ENCODE assay signal across 13 cellular contexts in the genomic region with DNA sequence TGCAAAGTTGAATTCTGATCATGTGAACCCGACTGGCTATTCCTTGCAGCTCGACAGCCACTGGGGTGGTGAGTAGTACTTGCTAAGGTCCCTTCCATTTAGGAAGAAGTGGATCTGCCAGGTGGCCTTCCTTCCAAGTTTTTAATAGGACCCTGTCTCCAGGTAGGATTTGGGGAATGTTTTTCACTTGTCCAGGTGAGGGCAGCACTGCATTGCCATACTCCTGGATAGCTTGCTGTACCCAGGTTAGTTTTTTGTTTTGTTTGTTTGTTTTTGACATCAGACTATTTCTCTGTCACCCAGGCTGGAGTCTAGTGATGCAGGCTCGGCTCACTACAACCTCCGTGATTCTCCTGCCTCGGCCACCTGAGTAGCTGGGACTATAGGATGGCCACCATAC. TPM values are rescaled to one million over a fixed set of nuclear protein-coding genes. Genes with fewer than 3 reads are reported as not detected.
DNase-seq lines count a peak whose midpoint lies in the region; ATAC-seq, FAIRE-seq and TF ChIP-seq lines count a peak whose summit lies in the region.
"Had no signal": no experiment of that assay in that cellular context is flagged by ENCODE, and none has a peak within 500 bp of the region (broad histone marks: within the 10 kb centered on the region; RNA-seq: fewer than 3 reads in every experiment).

No MANE protein-coding gene starts in this region.

- BruUV-seq in K562 (replicated peaks; lab: Mats Ljungman, UMichigan), result no TSS peak

- H3K4ac ChIP-seq in mesendoderm (ENCODE audit: low read depth, low read length) (no peak overlapping the region), neuronal stem cell (ENCODE audit: low read length) (no peak overlapping the region)

- in situ Hi-C loops in K562 (cut with MboI), result no loop called here

- intact Hi-C loops in K562 (cut with micrococcal nuclease), result no loop called here

- H3K27me3 ChIP-seq in K562 (ENCODE audit: control insufficient read depth in 2 of 2, insufficient read depth in 2 of 2, low read length in 2 of 2) (no peaks in the 10 kb centered on the region), mesendoderm (ENCODE audit: insufficient read depth, low read length, poor library complexity) (no peaks in the 10 kb centered on the region), neuronal stem cell (ENCODE audit: control insufficient read depth in 3 of 3, insufficient read depth in 3 of 3, low read depth in 1 of 3, low read length in 3 of 3) (peaks cover 0 to 6% (median 0%) of the 10 kb centered on the region in 3 experiments)

- H3K79me2 ChIP-seq in K562 (ENCODE audit: control insufficient read depth, insufficient read depth, low read length) (no peaks in the 10 kb centered on the region), mesendoderm (ENCODE audit: control insufficient read depth, insufficient read depth, low read length) (no peaks in the 10 kb centered on the region)

- POLR2A ChIA-PET in K562 (lab: Yijun Ruan, JAX), result no interaction called here
- POLR2A ChIA-PET in activated CD4-positive, alpha-beta T cell treated with anti-CD3 and anti-CD28 coated beads, Interleukin-2, amount 10 ng/mL, durations not matched to agents 7 days and 5 days (lab: Charles Lee), result no interaction called here

- DNase-seq in GM12865 (ENCODE audit: low read depth) (peak; percentile 0), LoVo (ENCODE audit: low spot score) (peak; percentile 1), K562 (ENCODE audit: extremely low read depth in 1 of 4, low spot score in 3 of 4) (peak in 1 of 4 experiments; percentile 14), mesendoderm (peak; percentile 3), neuronal stem cell (ENCODE audit: low spot score) (no peak)
- DNase-seq in activated CD4-positive, alpha-beta T cell treated with anti-CD3 and anti-CD28 coated beads, Interleukin-2, amount 10 ng/mL, durations not matched to agents 7 days and 5 days, result no peak
- DNase-seq: activated CD8-positive, alpha-beta memory T cell treated with anti-CD3 and anti-CD28 coated beads, Interleukin-2, amount 50 U/mL, for 4 hours; DMS79; NCI-H1694 treated with DMSO at 0.1 percent for 48 hours; stimulated activated naive CD4-positive, alpha-beta T cell treated with Interleukin-2 at 50 U/mL for 16 hours had no signal

- TF ChIP-seq POLR2A in K562 (conservative IDR thresholded peaks at IDR 0.05), result no peak

- no peak overlapping the region for H2BK15ac ChIP-seq in mesendoderm (replicated peaks; ENCODE audit: low read depth)
- no peak overlapping the region for H2BK15ac ChIP-seq in neuronal stem cell (ENCODE audit: low read length)

- CTCF ChIA-PET in K562 (lab: Yijun Ruan, JAX; ENCODE audit: low intra/inter-chr PET ratio), result no interaction called here
- CTCF ChIA-PET in activated CD4-positive, alpha-beta T cell treated with anti-CD3 and anti-CD28 coated beads, Interleukin-2, amount 10 ng/mL, durations not matched to agents 7 days and 5 days (lab: Charles Lee), result no interaction called here

- H4K5ac ChIP-seq in mesendoderm (ENCODE audit: low read length), result no peak overlapping the region

- 11% methylated on average over 5 of the region's 5 CpGs for WGBS in K562 (ENCODE audit: insufficient coverage, low coverage, missing lambda C conversion rate)
- no CpG with 5 or more reads among the region's 5 CpGs for WGBS in mesendoderm (ENCODE audit: extremely low coverage, insufficient coverage, low lambda C conversion rate)
- no CpG with 5 or more reads among the region's 5 CpGs for WGBS in neuronal stem cell (ENCODE audit: extremely low coverage in 2 of 2, insufficient read length in 2 of 2, insufficient replicate concordance in 1 of 2), 2 donors

- no peak overlapping the region for H4K91ac ChIP-seq in neuronal stem cell (ENCODE audit: low read depth, low read length, poor library complexity)

- ATAC-seq in K562 (peak; percentile 61; the same call in 2 of the 3 replicates), HG02678 (IDR thresholded peaks at IDR 0.05; ENCODE audit: unreplicated experiment) (no peak)

- H3K79me1 ChIP-seq in mesendoderm (ENCODE audit: low read length), result no peaks in the 10 kb centered on the region
- no peaks in the 10 kb centered on the region for H3K79me1 ChIP-seq in neuronal stem cell (ENCODE audit: low read depth, low read length)

- no peak overlapping the region for H3K14ac ChIP-seq in neuronal stem cell (ENCODE audit: low read length)

- H3K9me3 ChIP-seq in K562 (replicated peaks; ENCODE audit: control insufficient read depth, insufficient read depth, low read depth, low read length), result no peaks in the 10 kb centered on the region
- H3K9me3 ChIP-seq in neuronal stem cell (replicated peaks in 1 of 2; ENCODE audit: control insufficient read depth in 2 of 2, insufficient read depth in 1 of 2, low read depth in 1 of 2, low read length in 2 of 2), result no peaks in the 10 kb centered on the region

- no peaks in the 10 kb centered on the region for H3K27me3 Mint-ChIP-seq in activated CD4-positive, alpha-beta T cell treated with anti-CD3 and anti-CD28 coated beads, Interleukin-2, amount 10 ng/mL, durations not matched to agents 7 days and 5 days

- no peak overlapping the region for H2BK120ac ChIP-seq in mesendoderm (ENCODE audit: low read depth, low read length)
- no peak overlapping the region for H2BK120ac ChIP-seq in neuronal stem cell (ENCODE audit: low read depth, low read length)

- no peak overlapping the region for H3K4me2 ChIP-seq in K562 (ENCODE audit: insufficient read depth, low read length)
- H3K4me2 ChIP-seq in mesendoderm (ENCODE audit: low read length), result no peak overlapping the region
- H3K4me2 ChIP-seq in neuronal stem cell (ENCODE audit: insufficient read depth, low read length, poor library complexity, severe bottlenecking), result no peak overlapping the region

- FAIRE-seq in K562 (lab: Jason Lieb, UNC), result no peak

- H3K9me1 ChIP-seq in K562 (ENCODE audit: control insufficient read depth, insufficient read depth, low read length), result no peaks in the 10 kb centered on the region

- H2AK5ac ChIP-seq in mesendoderm (ENCODE audit: low read length) (no peak overlapping the region), neuronal stem cell (ENCODE audit: low read depth, low read length) (no peak overlapping the region)

- no peak overlapping the region for H3K56ac ChIP-seq in mesendoderm (ENCODE audit: low read length)

- H3K4me3 Mint-ChIP-seq in activated CD4-positive, alpha-beta T cell treated with anti-CD3 and anti-CD28 coated beads, Interleukin-2, amount 10 ng/mL, durations not matched to agents 7 days and 5 days, result no peak overlapping the region

- H4K8ac ChIP-seq in mesendoderm (ENCODE audit: low read depth, low read length) (no peak overlapping the region), neuronal stem cell (ENCODE audit: low read depth, low read length) (no peak overlapping the region)

- H3K23ac ChIP-seq in mesendoderm (ENCODE audit: low read length) (no peak overlapping the region), neuronal stem cell (ENCODE audit: low read depth, low read length, poor library complexity) (no peak overlapping the region)

- H3K9ac ChIP-seq in K562 (ENCODE audit: insufficient read depth in 1 of 2, low read depth in 2 of 2, low read length in 2 of 2) (no peak overlapping the region), mesendoderm (ENCODE audit: low read length) (no peak overlapping the region), neuronal stem cell (ENCODE audit: low read depth, low read length, poor library complexity) (no peak overlapping the region)

- peak in 1 of 2 experiments; percentile 32; a peak in 1 of 4 replicates for TF ChIP-seq RAD21 in K562 (CRISPR knock-in tag; conservative IDR thresholded peaks at IDR 0.05 in 1 of 2, IDR thresholded peaks at IDR 0.05 in 1 of 2)

- H3K18ac ChIP-seq in mesendoderm (ENCODE audit: low read length) (no peak overlapping the region), neuronal stem cell (ENCODE audit: low read length) (no peak overlapping the region)

- H2BK12ac ChIP-seq in neuronal stem cell (ENCODE audit: low read length), result no peak overlapping the region

- H2AFZ ChIP-seq in K562 (ENCODE audit: low read depth, low read length) (no peak overlapping the region), neuronal stem cell (ENCODE audit: low read length) (no peak overlapping the region)

- H3K4me1 ChIP-seq in K562 (replicated peaks in 1 of 2; ENCODE audit: control insufficient read depth in 2 of 2, insufficient read depth in 2 of 2, low read length in 2 of 2), result peaks cover 0 to 2% of the 10 kb centered on the region in 2 experiments; a peak in 2 of 5 replicates
- no peaks in the 10 kb centered on the region for H3K4me1 ChIP-seq in mesendoderm (ENCODE audit: control insufficient read depth, low read depth, low read length)
- H3K4me1 ChIP-seq in neuronal stem cell (ENCODE audit: control insufficient read depth in 2 of 2, insufficient read depth in 1 of 2, low read depth in 1 of 2, low read length in 2 of 2), result no peaks in the 10 kb centered on the region

- H3K27ac Mint-ChIP-seq in activated CD4-positive, alpha-beta T cell treated with anti-CD3 and anti-CD28 coated beads, Interleukin-2, amount 10 ng/mL, durations not matched to agents 7 days and 5 days, result no peak overlapping the region

- H2BK5ac ChIP-seq in mesendoderm (ENCODE audit: low read length) (no peak overlapping the region), neuronal stem cell (ENCODE audit: low read length) (no peak overlapping the region)

- H4K20me1 ChIP-seq in K562 (replicated peaks; ENCODE audit: control insufficient read depth, insufficient read depth, low read length), result no peaks in the 10 kb centered on the region

- no peaks in the 10 kb centered on the region for H3K36me3 Mint-ChIP-seq in activated CD4-positive, alpha-beta T cell treated with anti-CD3 and anti-CD28 coated beads, Interleukin-2, amount 10 ng/mL, durations not matched to agents 7 days and 5 days (ENCODE audit: low read depth)

- no peaks in the 10 kb centered on the region for H3K36me3 ChIP-seq in K562 (ENCODE audit: control insufficient read depth, insufficient read depth, low read length)
- no peaks in the 10 kb centered on the region for H3K36me3 ChIP-seq in mesendoderm (ENCODE audit: control insufficient read depth, insufficient read depth, low read length)
- no peaks in the 10 kb centered on the region for H3K36me3 ChIP-seq in neuronal stem cell (replicated peaks in 1 of 2; ENCODE audit: control insufficient read depth in 2 of 2, insufficient read depth in 2 of 2, low read length in 2 of 2)

- TF ChIP-seq EP300 in K562 (IDR thresholded peaks at IDR 0.05; ENCODE audit: low read length), result no peak

- H3K4me3 ChIP-seq in GM12865 (ENCODE audit: low read depth, low read length) (no peak overlapping the region), K562 (no peak overlapping the region), mesendoderm (ENCODE audit: low read length) (no peak overlapping the region), neuronal stem cell (ENCODE audit: low read length in 2 of 2) (no peak overlapping the region)

- H3K4me1 Mint-ChIP-seq in activated CD4-positive, alpha-beta T cell treated with anti-CD3 and anti-CD28 coated beads, Interleukin-2, amount 10 ng/mL, durations not matched to agents 7 days and 5 days, result no peaks in the 10 kb centered on the region

- TF ChIP-seq CTCF in GM12865 (IDR thresholded peaks at IDR 0.05; ENCODE audit: insufficient read depth, low read depth, low read length, missing control alignments) (peak; percentile 8), K562 (IDR thresholded peaks at IDR 0.05 in 2 of 3, conservative IDR thresholded peaks at IDR 0.05 in 1 of 3; ENCODE audit: insufficient read depth in 2 of 3, low read depth in 1 of 3, low read length in 3 of 3) (peak; percentile 22 to 44 (median 37); a peak in 3 of 6 replicates)

- H3K9me3 Mint-ChIP-seq in activated CD4-positive, alpha-beta T cell treated with anti-CD3 and anti-CD28 coated beads, Interleukin-2, amount 10 ng/mL, durations not matched to agents 7 days and 5 days, result no peaks in the 10 kb centered on the region

- H3K27ac ChIP-seq in K562 (ENCODE audit: extremely low read depth, low read depth, low read length) (no peak overlapping the region), mesendoderm (ENCODE audit: low read depth, low read length) (no peak overlapping the region), neuronal stem cell (replicated peaks; ENCODE audit: low read length) (no peak overlapping the region)

RNA-seq across cellular contexts. Expression of a gene that starts 29.8 kb away (rescaled TPM):
- 43.4 and 67.7 TPM in 2 replicates for total RNA-seq in K562 (2011; cell fraction: chromatin; rRNA removed; ENCODE audit: low replicate concordance)
- total RNA-seq in K562 (2011; cell fraction: nucleolus; rRNA removed), result 20.2 and 27.5 TPM in 2 replicates
- 25.8 and 26.5 TPM in 2 replicates for total RNA-seq in K562 (2011; cell fraction: nucleoplasm; rRNA removed)
- 18.3 and 21.2 TPM in 2 replicates for total RNA-seq in K562 (2014; rRNA removed)
- total RNA-seq in K562 (2014; rRNA removed; fragmentation: Illumina TruSeq; extraction: Trizol), result 28.6 and 31.6 TPM in 2 replicates
- 27.2 and 29.7 TPM in 2 replicates for total RNA-seq in K562 (2015; rRNA removed; fragmentation: Illumina TruSeq; extraction: Trizol)
- total RNA-seq in K562 (2021), result 22.8 and 22.9 TPM in 2 replicates
- polyA plus RNA-seq in K562 (2011; rRNA removed), result 74.7 and 79.2 TPM in 2 replicates
- polyA plus RNA-seq in K562 (2011; cell fraction: cytosol; rRNA removed), result 30.6 and 34.5 TPM in 2 replicates
- polyA plus RNA-seq in K562 (2011; cell fraction: nucleus; rRNA removed), result 257 and 360 TPM in 2 replicates
- polyA plus RNA-seq in K562 (2012), result 17.4 and 34.7 TPM in 2 replicates
- polyA plus RNA-seq in K562 (2014; fragmentation: Illumina TruSeq; extraction: Trizol), result 28.9 and 32.5 TPM in 2 replicates
- polyA plus RNA-seq in K562 (2014; fragmentation: Nextera tagmentation; extraction: Ambion mirVana), result 10 to 100 TPM; 14.6 to 29.3 TPM
- 35.6 and 35.9 TPM in 2 replicates for polyA plus RNA-seq in K562 (2014; rRNA removed)
- polyA minus RNA-seq in K562 (2011; rRNA and poly(A)+ RNA removed), result 46.5 and 55.4 TPM in 2 replicates
- 8.7 and 14.6 TPM in 2 replicates for polyA minus RNA-seq in K562 (2011; cell fraction: cytosol; rRNA and poly(A)+ RNA removed)
- 24.0 and 41.8 TPM in 2 replicates for polyA minus RNA-seq in K562 (2011; cell fraction: nucleus; rRNA and poly(A)+ RNA removed)
- polyA plus RNA-seq in mesendoderm (2013, experiment 1 of 2), result not detected
- polyA plus RNA-seq in mesendoderm (2013, experiment 2 of 2), result not detected
- not detected for polyA plus RNA-seq in neuronal stem cell (2013, experiment 1 of 2)
- not detected for polyA plus RNA-seq in neuronal stem cell (2013, experiment 2 of 2)
- not detected for total RNA-seq in activated CD4-positive, alpha-beta T cell treated with anti-CD3 and anti-CD28 coated beads, Interleukin-2, amount 10 ng/mL, durations not matched to agents 7 days and 5 days
- total RNA-seq: mesenteric fat pad, posterior vena cava had no signal

RNA-seq across cellular contexts. Expression of a gene that starts 30.1 kb away (rescaled TPM):
- 21.4 and 34.3 TPM in 2 replicates for total RNA-seq in K562 (2011; cell fraction: chromatin; rRNA removed; ENCODE audit: low replicate concordance)
- total RNA-seq in K562 (2011; cell fraction: nucleolus; rRNA removed), result 19.1 and 19.5 TPM in 2 replicates
- total RNA-seq in K562 (2011; cell fraction: nucleoplasm; rRNA removed), result 20.0 and 34.4 TPM in 2 replicates
- 75.2 and 78.1 TPM in 2 replicates for total RNA-seq in K562 (2014; rRNA removed)
- 175 and 188 TPM in 2 replicates for total RNA-seq in K562 (2014; rRNA removed; fragmentation: Illumina TruSeq; extraction: Trizol)
- total RNA-seq in K562 (2015; rRNA removed; fragmentation: Illumina TruSeq; extraction: Trizol), result 102 and 109 TPM in 2 replicates
- total RNA-seq in K562 (2021), result 107 and 108 TPM in 2 replicates
- 60.7 and 80.9 TPM in 2 replicates for polyA plus RNA-seq in K562 (2011; rRNA removed)
- polyA plus RNA-seq in K562 (2011; cell fraction: cytosol; rRNA removed), result 18.5 and 22.3 TPM in 2 replicates
- polyA plus RNA-seq in K562 (2011; cell fraction: nucleus; rRNA removed), result 8.7 and 9.7 TPM in 2 replicates
- polyA plus RNA-seq in K562 (2012), result 31.8 and 77.3 TPM in 2 replicates
- 79.4 and 91.9 TPM in 2 replicates for polyA plus RNA-seq in K562 (2014; fragmentation: Illumina TruSeq; extraction: Trizol)
- 100 to 1,000 TPM; 114 to 118 TPM for polyA plus RNA-seq in K562 (2014; fragmentation: Nextera tagmentation; extraction: Ambion mirVana)
- 70.2 and 83.0 TPM in 2 replicates for polyA plus RNA-seq in K562 (2014; rRNA removed)
- 327 and 363 TPM in 2 replicates for polyA minus RNA-seq in K562 (2011; rRNA and poly(A)+ RNA removed)
- polyA minus RNA-seq in K562 (2011; cell fraction: cytosol; rRNA and poly(A)+ RNA removed), result 69.1 and 112 TPM in 2 replicates
- polyA minus RNA-seq in K562 (2011; cell fraction: nucleus; rRNA and poly(A)+ RNA removed), result 18.7 and 48.4 TPM in 2 replicates
- not detected for polyA plus RNA-seq in mesendoderm (2013, experiment 1 of 2)
- not detected for polyA plus RNA-seq in mesendoderm (2013, experiment 2 of 2)
- not detected for polyA plus RNA-seq in neuronal stem cell (2013, experiment 1 of 2)
- polyA plus RNA-seq in neuronal stem cell (2013, experiment 2 of 2), result not detected
- not detected for total RNA-seq in activated CD4-positive, alpha-beta T cell treated with anti-CD3 and anti-CD28 coated beads, Interleukin-2, amount 10 ng/mL, durations not matched to agents 7 days and 5 days
- total RNA-seq: mesenteric fat pad, posterior vena cava had no signal

RNA-seq across cellular contexts. Expression of a gene that starts 50.4 kb away (rescaled TPM):
- total RNA-seq in K562 (2011; cell fraction: chromatin; rRNA removed; ENCODE audit: low replicate concordance), result 8.2 and 19.7 TPM in 2 replicates
- total RNA-seq in K562 (2011; cell fraction: nucleolus; rRNA removed), result 10.7 and 12.0 TPM in 2 replicates
- total RNA-seq in K562 (2011; cell fraction: nucleoplasm; rRNA removed), result 23.7 and 38.9 TPM in 2 replicates
- total RNA-seq in K562 (2014; rRNA removed), result 11.6 and 12.7 TPM in 2 replicates
- 24.0 and 26.7 TPM in 2 replicates for total RNA-seq in K562 (2014; rRNA removed; fragmentation: Illumina TruSeq; extraction: Trizol)
- total RNA-seq in K562 (2015; rRNA removed; fragmentation: Illumina TruSeq; extraction: Trizol), result 20.4 and 22.5 TPM in 2 replicates
- total RNA-seq in K562 (2021), result 25.0 and 25.2 TPM in 2 replicates
- 15.5 and 20.5 TPM in 2 replicates for polyA plus RNA-seq in K562 (2011; rRNA removed)
- polyA plus RNA-seq in K562 (2011; cell fraction: cytosol; rRNA removed), result 6.4 and 14.7 TPM in 2 replicates
- 3.5 and 5.0 TPM in 2 replicates for polyA plus RNA-seq in K562 (2011; cell fraction: nucleus; rRNA removed)
- 13.3 and 15.5 TPM in 2 replicates for polyA plus RNA-seq in K562 (2012)
- polyA plus RNA-seq in K562 (2014; fragmentation: Illumina TruSeq; extraction: Trizol), result 21.7 and 22.9 TPM in 2 replicates
- 10 to 100 TPM; 21.9 to 25.4 TPM for polyA plus RNA-seq in K562 (2014; fragmentation: Nextera tagmentation; extraction: Ambion mirVana)
- 11.3 and 14.2 TPM in 2 replicates for polyA plus RNA-seq in K562 (2014; rRNA removed)
- 33.7 and 38.1 TPM in 2 replicates for polyA minus RNA-seq in K562 (2011; rRNA and poly(A)+ RNA removed)
- 12.5 and 15.6 TPM in 2 replicates for polyA minus RNA-seq in K562 (2011; cell fraction: cytosol; rRNA and poly(A)+ RNA removed)
- 4.4 and 7.4 TPM in 2 replicates for polyA minus RNA-seq in K562 (2011; cell fraction: nucleus; rRNA and poly(A)+ RNA removed)
- polyA plus RNA-seq in mesendoderm (2013, experiment 1 of 2), result 21.2 TPM
- 21.0 TPM for polyA plus RNA-seq in mesendoderm (2013, experiment 2 of 2)
- polyA plus RNA-seq in neuronal stem cell (2013, experiment 1 of 2), result 18.0 TPM
- 17.7 TPM for polyA plus RNA-seq in neuronal stem cell (2013, experiment 2 of 2)
- total RNA-seq in activated CD4-positive, alpha-beta T cell treated with anti-CD3 and anti-CD28 coated beads, Interleukin-2, amount 10 ng/mL, durations not matched to agents 7 days and 5 days, result 10 to 100 TPM; 19.1 to 23.1 TPM

RNA-seq across cellular contexts. Expression of a gene that starts 51.7 kb away (rescaled TPM):
- not detected in 2 replicates for total RNA-seq in K562 (2011; cell fraction: chromatin; rRNA removed; ENCODE audit: low replicate concordance)
- not detected in 2 replicates for total RNA-seq in K562 (2011; cell fraction: nucleolus; rRNA removed)
- not detected in 2 replicates for total RNA-seq in K562 (2011; cell fraction: nucleoplasm; rRNA removed)
- total RNA-seq in K562 (2014; rRNA removed), result 6.6 and 9.8 TPM in 2 replicates
- total RNA-seq in K562 (2014; rRNA removed; fragmentation: Illumina TruSeq; extraction: Trizol), result 6.5 and 6.7 TPM in 2 replicates
- total RNA-seq in K562 (2015; rRNA removed; fragmentation: Illumina TruSeq; extraction: Trizol), result not detected in 2 replicates
- 27.7 and 30.0 TPM in 2 replicates for total RNA-seq in K562 (2021)
- polyA plus RNA-seq in K562 (2011; rRNA removed), result not detected in 2 replicates
- polyA plus RNA-seq in K562 (2011; cell fraction: cytosol; rRNA removed), result not detected in 2 replicates
- 0.34 TPM in 1 of 2 replicates, not detected in the other for polyA plus RNA-seq in K562 (2011; cell fraction: nucleus; rRNA removed)
- 0.60 and 5.7 TPM in 2 replicates for polyA plus RNA-seq in K562 (2012)
- not detected in 2 replicates for polyA plus RNA-seq in K562 (2014; fragmentation: Illumina TruSeq; extraction: Trizol)
- 10 to 100 TPM in 1 of 2 experiments, 1 to 10 TPM in 1; 9.6 to 10.9 TPM for polyA plus RNA-seq in K562 (2014; fragmentation: Nextera tagmentation; extraction: Ambion mirVana)
- not detected in 2 replicates for polyA plus RNA-seq in K562 (2014; rRNA removed)
- 37.5 and 57.3 TPM in 2 replicates for polyA minus RNA-seq in K562 (2011; rRNA and poly(A)+ RNA removed)
- 13.3 TPM in 1 of 2 replicates, not detected in the other for polyA minus RNA-seq in K562 (2011; cell fraction: cytosol; rRNA and poly(A)+ RNA removed)
- polyA minus RNA-seq in K562 (2011; cell fraction: nucleus; rRNA and poly(A)+ RNA removed), result 3.6 TPM in 1 of 2 replicates, not detected in the other
- polyA plus RNA-seq in mesendoderm (2013, experiment 1 of 2), result not detected
- polyA plus RNA-seq in mesendoderm (2013, experiment 2 of 2), result not detected
- polyA plus RNA-seq in neuronal stem cell (2013, experiment 1 of 2), result not detected
- not detected for polyA plus RNA-seq in neuronal stem cell (2013, experiment 2 of 2)
- total RNA-seq in activated CD4-positive, alpha-beta T cell treated with anti-CD3 and anti-CD28 coated beads, Interleukin-2, amount 10 ng/mL, durations not matched to agents 7 days and 5 days, result not detected
- total RNA-seq: mesenteric fat pad, posterior vena cava had no signal

Comparison
In these comparisons a context has a peak if more than half of its experiments do, and no peak if none do; other contexts are left out.
1. DNase-seq: peak in GM12865 (single experiment), LoVo (single experiment) and mesendoderm (single experiment); none in neuronal stem cell (single experiment) and activated CD4-positive, alpha-beta T cell treated with anti-CD3 and anti-CD28 coated beads, Interleukin-2, amount 10 ng/mL, durations not matched to agents 7 days and 5 days (single experiment).
2. RNA of a gene that starts 29.8 kb away (total RNA-seq): 18.3 to 67.7 TPM in K562; not detected in activated CD4-positive, alpha-beta T cell treated with anti-CD3 and anti-CD28 coated beads, Interleukin-2, amount 10 ng/mL, durations not matched to agents 7 days and 5 days; every median in the first group is over 10 times any median in the second.
3. RNA of a gene that starts 30.1 kb away (total RNA-seq): 19.1 to 188 TPM in K562; not detected in activated CD4-positive, alpha-beta T cell treated with anti-CD3 and anti-CD28 coated beads, Interleukin-2, amount 10 ng/mL, durations not matched to agents 7 days and 5 days; every median in the first group is over 10 times any median in the second.